In genomic region chr16:15526097-15526496, GRCh38 we compare ENCODE assay signal across 7 cellular contexts.
"Had no signal": no experiment of that assay in that cellular context is flagged by ENCODE, and none has a peak within 500 bp of the region (broad histone marks: within the 10 kb centered on the region; RNA-seq: fewer than 3 reads in every experiment).

No MANE protein-coding gene starts in this region.

- DNase-seq: GDM1, GF-D8 had no signal

- ATAC-seq: GM12878 had no signal

- H3K4me3 ChIP-seq: GM12878 had no signal

- FAIRE-seq: GM12878, GM12891, GM12892, GM18507, GM19239 had no signal
